Comparison of ENCODE assay signal across 11 cellular contexts in the genomic region with DNA sequence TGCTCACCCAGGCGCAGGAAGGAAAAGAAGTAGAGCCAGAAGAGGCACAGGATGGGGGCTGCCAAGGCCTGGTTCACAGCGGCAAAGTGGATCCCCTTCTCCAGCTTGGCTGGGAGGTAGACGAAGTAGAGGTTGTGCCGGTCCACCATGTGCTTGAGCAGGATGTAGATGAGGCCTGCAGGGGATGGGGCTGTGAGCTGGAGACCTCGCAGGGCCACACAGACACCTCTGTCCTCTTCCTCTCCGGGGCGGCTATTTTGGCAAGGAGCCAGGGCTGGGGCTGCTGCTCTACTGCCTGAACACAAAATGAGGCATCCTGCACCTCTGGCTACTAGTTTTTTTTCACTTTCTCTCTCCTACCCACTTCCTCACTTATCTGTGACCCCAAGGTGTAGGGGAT. TPM values are rescaled to one million over a fixed set of nuclear protein-coding genes. Genes with fewer than 3 reads are reported as not detected.
DNase-seq lines count a peak whose midpoint lies in the region; ATAC-seq and TF ChIP-seq lines count a peak whose summit lies in the region.
"Had no signal": no experiment of that assay in that cellular context is flagged by ENCODE, and none has a peak within 500 bp of the region (broad histone marks: within the 10 kb centered on the region; RNA-seq: fewer than 3 reads in every experiment).

No MANE protein-coding gene starts in this region.

- TF ChIP-seq CTCF in activated CD8-positive, alpha-beta T cell treated with anti-CD3 and anti-CD28 coated beads for 36 hours (IDR thresholded peaks at IDR 0.05) = no peak
- no peak for TF ChIP-seq CTCF in glutamatergic neuron (IDR thresholded peaks at IDR 0.05; ENCODE audit: partially characterized antibody, unreplicated experiment)
- TF ChIP-seq CTCF in WERI-Rb-1 (IDR thresholded peaks at IDR 0.05; ENCODE audit: low read depth, low read length) = no peak

- CTCF ChIA-PET in activated CD8-positive, alpha-beta T cell treated with anti-CD3 and anti-CD28 coated beads for 36 hours (lab: Charles Lee) = no interaction called here

- H3K27me3 Mint-ChIP-seq in activated CD8-positive, alpha-beta T cell treated with anti-CD3 and anti-CD28 coated beads for 36 hours = no peaks in the 10 kb centered on the region
- peaks cover 7% of the 10 kb centered on the region for H3K27me3 Mint-ChIP-seq in glutamatergic neuron (ENCODE audit: unreplicated experiment)
- no peaks in the 10 kb centered on the region for H3K27me3 Mint-ChIP-seq in stimulated activated naive CD8-positive, alpha-beta T cell treated with anti-CD3 and anti-CD28 coated beads, Interleukin-15, Interleukin-2, amounts not matched to agents 100 ng/mL and 50 ng/mL, for 24 hours

- peak; percentile 21 for DNase-seq in activated T-cell treated with anti-CD3 and anti-CD28 coated beads for 1 hour (ENCODE audit: low read depth)
- no peak for DNase-seq in activated T-cell treated with anti-CD3 and anti-CD28 coated beads, Interleukin-2, amount 50 U/mL, for 1 hour
- DNase-seq in activated CD8-positive, alpha-beta T cell treated with anti-CD3 and anti-CD28 coated beads for 36 hours = peak; percentile 66
- no peak for DNase-seq in glutamatergic neuron
- no peak for DNase-seq in WERI-Rb-1
- no peak for DNase-seq in stimulated activated CD4-positive, alpha-beta T cell treated with anti-CD3 and anti-CD28 coated beads, Interleukin-2, amount 100 ng/mL, for 24 hours
- DNase-seq: activated effector memory CD4-positive, alpha-beta T cell treated with Interleukin-2 at 50 U/mL for 16 hours; NCI-H2171; SW 1271 had no signal

- H3K4me1 Mint-ChIP-seq in activated CD8-positive, alpha-beta T cell treated with anti-CD3 and anti-CD28 coated beads for 36 hours (ENCODE audit: low read depth) = peaks cover 51% of the 10 kb centered on the region
- H3K4me1 Mint-ChIP-seq in glutamatergic neuron (ENCODE audit: low read depth, unreplicated experiment) = peaks cover 21% of the 10 kb centered on the region
- H3K4me1 Mint-ChIP-seq in stimulated activated naive CD8-positive, alpha-beta T cell treated with anti-CD3 and anti-CD28 coated beads, Interleukin-15, Interleukin-2, amounts not matched to agents 100 ng/mL and 50 ng/mL, for 24 hours (ENCODE audit: low read depth) = peaks cover 60% of the 10 kb centered on the region

- POLR2A ChIA-PET in activated CD8-positive, alpha-beta T cell treated with anti-CD3 and anti-CD28 coated beads for 36 hours (lab: Charles Lee) = interaction anchor here (0.6 to 1.4 kb wide), 2 partner anchors 33 to 72 kb away, joined by 3 read pairs; partner anchors contain the start of gene SRP9

- H3K27ac Mint-ChIP-seq in activated CD8-positive, alpha-beta T cell treated with anti-CD3 and anti-CD28 coated beads for 36 hours = peak overlapping the region; percentile 72
- H3K27ac Mint-ChIP-seq in glutamatergic neuron (ENCODE audit: unreplicated experiment) = peak overlapping the region; percentile 17
- H3K27ac Mint-ChIP-seq in stimulated activated naive CD8-positive, alpha-beta T cell treated with anti-CD3 and anti-CD28 coated beads, Interleukin-15, Interleukin-2, amounts not matched to agents 100 ng/mL and 50 ng/mL, for 24 hours = peak overlapping the region; percentile 42

- ATAC-seq in activated CD8-positive, alpha-beta T cell treated with anti-CD3 and anti-CD28 coated beads for 36 hours = peak; percentile 38
- ATAC-seq in GM21529 (IDR thresholded peaks at IDR 0.05; ENCODE audit: unreplicated experiment) = no peak

- H3K36me3 ChIP-seq in WERI-Rb-1 = no peaks in the 10 kb centered on the region

- no peak overlapping the region for H3K4me3 ChIP-seq in WERI-Rb-1 (ENCODE audit: low read depth, low read length)

- H3K9me3 ChIP-seq in WERI-Rb-1 (ENCODE audit: severe bottlenecking) = no peaks in the 10 kb centered on the region

- no peak overlapping the region for H3K4me3 Mint-ChIP-seq in activated CD8-positive, alpha-beta T cell treated with anti-CD3 and anti-CD28 coated beads for 36 hours
- no peak overlapping the region for H3K4me3 Mint-ChIP-seq in glutamatergic neuron (ENCODE audit: unreplicated experiment)
- no peak overlapping the region for H3K4me3 Mint-ChIP-seq in stimulated activated naive CD8-positive, alpha-beta T cell treated with anti-CD3 and anti-CD28 coated beads, Interleukin-15, Interleukin-2, amounts not matched to agents 100 ng/mL and 50 ng/mL, for 24 hours

- no peaks in the 10 kb centered on the region for H3K9me3 Mint-ChIP-seq in activated CD8-positive, alpha-beta T cell treated with anti-CD3 and anti-CD28 coated beads for 36 hours
- peaks cover 4% of the 10 kb centered on the region for H3K9me3 Mint-ChIP-seq in glutamatergic neuron (ENCODE audit: unreplicated experiment)
- H3K9me3 Mint-ChIP-seq in stimulated activated naive CD8-positive, alpha-beta T cell treated with anti-CD3 and anti-CD28 coated beads, Interleukin-15, Interleukin-2, amounts not matched to agents 100 ng/mL and 50 ng/mL, for 24 hours = no peaks in the 10 kb centered on the region

- peaks cover 40% of the 10 kb centered on the region for H3K36me3 Mint-ChIP-seq in activated CD8-positive, alpha-beta T cell treated with anti-CD3 and anti-CD28 coated beads for 36 hours (ENCODE audit: low read depth)
- peaks cover 10% of the 10 kb centered on the region for H3K36me3 Mint-ChIP-seq in glutamatergic neuron (ENCODE audit: unreplicated experiment)
- peaks cover 20% of the 10 kb centered on the region for H3K36me3 Mint-ChIP-seq in stimulated activated naive CD8-positive, alpha-beta T cell treated with anti-CD3 and anti-CD28 coated beads, Interleukin-15, Interleukin-2, amounts not matched to agents 100 ng/mL and 50 ng/mL, for 24 hours (ENCODE audit: low read depth)

- intact Hi-C loops in activated CD8-positive, alpha-beta T cell treated with anti-CD3 and anti-CD28 coated beads for 36 hours (cut with micrococcal nuclease) = no loop called here

- no peak overlapping the region for H3K27ac ChIP-seq in WERI-Rb-1

- no peaks in the 10 kb centered on the region for H3K27me3 ChIP-seq in WERI-Rb-1 (ENCODE audit: insufficient read depth, low read depth, severe bottlenecking)

RNA-seq across cellular contexts. Expression of gene TMEM63A, which starts 32.3 kb away (rescaled TPM):
- total RNA-seq in activated CD8-positive, alpha-beta T cell treated with anti-CD3 and anti-CD28 coated beads for 36 hours = 10 to 100 TPM; 51.4 to 54.6 TPM
- 1.1 TPM for total RNA-seq in glutamatergic neuron (ENCODE audit: unreplicated experiment)

RNA-seq across cellular contexts. Expression of gene LEFTY1, which starts 39.0 kb away (rescaled TPM):
- total RNA-seq in activated CD8-positive, alpha-beta T cell treated with anti-CD3 and anti-CD28 coated beads for 36 hours = under 1 TPM; 0.16 to 0.83 TPM
- 2.3 TPM for total RNA-seq in glutamatergic neuron (ENCODE audit: unreplicated experiment)

RNA-seq across cellular contexts. Expression of gene EPHX1, which starts 40.0 kb away (rescaled TPM):
- total RNA-seq in activated CD8-positive, alpha-beta T cell treated with anti-CD3 and anti-CD28 coated beads for 36 hours = 1 to 10 TPM; 2.1 to 3.6 TPM
- 60.4 TPM for total RNA-seq in glutamatergic neuron (ENCODE audit: unreplicated experiment)

Comparison
In these comparisons a context has a peak if more than half of its experiments do, and no peak if none do; other contexts are left out.
1. DNase-seq: peak in activated T-cell treated with anti-CD3 and anti-CD28 coated beads for 1 hour (single experiment) and activated CD8-positive, alpha-beta T cell treated with anti-CD3 and anti-CD28 coated beads for 36 hours (single experiment); none in activated T-cell treated with anti-CD3 and anti-CD28 coated beads, Interleukin-2, amount 50 U/mL, for 1 hour (single experiment), glutamatergic neuron (single experiment), WERI-Rb-1 (single experiment) and stimulated activated CD4-positive, alpha-beta T cell treated with anti-CD3 and anti-CD28 coated beads, Interleukin-2, amount 100 ng/mL, for 24 hours (0 of 2).
2. H3K27ac Mint-ChIP-seq: peak in every context shown above with its lines; median percentile 72 in activated CD8-positive, alpha-beta T cell treated with anti-CD3 and anti-CD28 coated beads for 36 hours; 42 in stimulated activated naive CD8-positive, alpha-beta T cell treated with anti-CD3 and anti-CD28 coated beads, Interleukin-15, Interleukin-2, amounts not matched to agents 100 ng/mL and 50 ng/mL, for 24 hours; 17 in glutamatergic neuron.
3. RNA of gene TMEM63A, which starts 32.3 kb away (total RNA-seq): 51.4 to 54.6 TPM in activated CD8-positive, alpha-beta T cell treated with anti-CD3 and anti-CD28 coated beads for 36 hours; 1.1 TPM in glutamatergic neuron (single experiment); every median in the first group is over 10 times any median in the second.
4. RNA of gene EPHX1, which starts 40.0 kb away (total RNA-seq): 60.4 TPM in glutamatergic neuron (single experiment); 2.1 to 3.6 TPM in activated CD8-positive, alpha-beta T cell treated with anti-CD3 and anti-CD28 coated beads for 36 hours; every median in the first group is over 10 times any median in the second.